In genomic region chr5:74205745-74206570, GRCh38 we compare ENCODE assay signal across 15 cellular contexts.
A peak's percentile ranks its signal among the peaks of the same experiment; 100 is the strongest.
DNase-seq lines count a peak whose midpoint lies in the region; ATAC-seq, FAIRE-seq and TF ChIP-seq lines count a peak whose summit lies in the region.
"Had no signal": no experiment of that assay in that cellular context is flagged by ENCODE, and none has a peak within 500 bp of the region (broad histone marks: within the 10 kb centered on the region; RNA-seq: fewer than 3 reads in every experiment).

No MANE protein-coding gene starts in this region.

- SMC1A ChIA-PET in GM12878 (lab: Charles Lee; ENCODE audit: uncharacterized antibody, unreplicated experiment), result interaction anchor here (0.7 to 1.1 kb wide), 3 partner anchors 13 to 123 kb away, joined by 3 to 4 read pairs (median 3); no protein-coding TSS in a partner anchor

- intact Hi-C loops in GM12878 (cut with micrococcal nuclease; ENCODE audit: unreplicated experiment), result no loop called here

- no peaks in the 10 kb centered on the region for H3K4me1 Mint-ChIP-seq in T-helper 17 cell

- H3K9ac ChIP-seq in GM12878 (ENCODE audit: control insufficient read depth, insufficient read depth, low read length), result no peak overlapping the region

- peaks cover 28% of the 10 kb centered on the region for H3K27me3 Mint-ChIP-seq in T-helper 17 cell
- H3K27me3 Mint-ChIP-seq: type B pancreatic cell had no signal

- H3K4me3 ChIP-seq in HEK293 (ENCODE audit: low read depth, low read length) (no peak overlapping the region), GM12878 (no peak overlapping the region)
- H3K4me3 ChIP-seq: left ventricle myocardium inferior had no signal

- POLR2A ChIA-PET in HEK293 (lab: Yijun Ruan, JAX), result interaction anchor here (1.1 to 1.5 kb wide), 2 partner anchors 16 to 434 kb away, joined by 3 to 5 read pairs; partner anchors contain the start of gene ENC1
- POLR2A ChIA-PET in GM12878 (lab: Charles Lee), result no interaction called here

- H3K4me1 ChIP-seq in HEK293 (ENCODE audit: control insufficient read depth, insufficient read depth, low read length) (peaks cover 21% of the 10 kb centered on the region), GM12878 (ENCODE audit: control insufficient read depth, insufficient read depth, low read length) (peaks cover 17% of the 10 kb centered on the region)

- H3K27ac ChIP-seq in HEK293 (ENCODE audit: extremely low read depth, low read depth, low read length), result peak overlapping the region; percentile 57; the same call in 1 of the 2 replicates
- no peak overlapping the region for H3K27ac ChIP-seq in GM12878 (ENCODE audit: control insufficient read depth, insufficient read depth)
- H3K27ac ChIP-seq: C4-2B, left ventricle myocardium inferior had no signal

- no peaks in the 10 kb centered on the region for H4K20me1 ChIP-seq in GM12878 (ENCODE audit: control insufficient read depth, insufficient read depth)

- RAD21 ChIA-PET in GM12878 (lab: Charles Lee; ENCODE audit: unreplicated experiment), result interaction anchor here (1.2 to 1.5 kb wide), 2 partner anchors 11 to 437 kb away, joined by 3 to 5 read pairs; no protein-coding TSS in a partner anchor

- H3K9me3 ChIP-seq in HEK293 (ENCODE audit: control insufficient read depth, insufficient read depth, low read depth, low read length) (no peaks in the 10 kb centered on the region), GM12878 (replicated peaks; ENCODE audit: control insufficient read depth, insufficient read depth, low read length) (no peaks in the 10 kb centered on the region; the same call in 2 of the 3 replicates), T-helper 17 cell (ENCODE audit: control insufficient read depth, low read length, poor library complexity, severe bottlenecking) (no peaks in the 10 kb centered on the region)
- H3K9me3 ChIP-seq: left ventricle myocardium inferior had no signal

- H3K36me3 ChIP-seq in HEK293 (ENCODE audit: control insufficient read depth in 2 of 2, insufficient read depth in 1 of 2, low read length in 2 of 2), result no peaks in the 10 kb centered on the region
- H3K36me3 ChIP-seq in GM12878 (ENCODE audit: control insufficient read depth in 2 of 2, insufficient read depth in 2 of 2, low read length in 1 of 2), result no peaks in the 10 kb centered on the region
- H3K36me3 ChIP-seq: left ventricle myocardium inferior had no signal

- H3K4me2 ChIP-seq in GM12878 (ENCODE audit: control insufficient read depth, insufficient read depth), result no peak overlapping the region

- TF ChIP-seq POLR2A in GM12878 (IDR thresholded peaks at IDR 0.05; ENCODE audit: low read depth, low read length), result no peak

- CTCF ChIA-PET in HEK293 (lab: Yijun Ruan, JAX) (interaction anchor here (0.6 to 1.2 kb wide), 3 partner anchors 12 to 434 kb away, joined by 3 to 4 read pairs (median 4); no protein-coding TSS in a partner anchor), GM12878 (lab: Yijun Ruan, JAX) (interaction anchor here (0.6 to 2.2 kb wide), 3 partner anchors 12 to 436 kb away, joined by 3 to 8 read pairs (median 3); no protein-coding TSS in a partner anchor)

- no peaks in the 10 kb centered on the region for H3K79me2 ChIP-seq in GM12878 (ENCODE audit: control insufficient read depth, insufficient read depth, low read length)

- H3K27ac Mint-ChIP-seq in T-helper 17 cell, result no peak overlapping the region
- H3K27ac Mint-ChIP-seq: activated CD4-positive, alpha-beta memory T cell treated with anti-CD3 and anti-CD28 coated beads, Interleukin-2, amount 10 ng/mL, durations not matched to agents 7 days and 5 days; activated T-helper 1 cell treated with anti-CD3 and anti-CD28 coated beads, Interleukin-12 subunit alpha, Interleukin-12 subunit beta, Interleukin-2, Interleukin-4 antibody, amounts not matched to agents 30 ng/mL and 10 ng/mL and 1 ng/mL, durations not matched to agents 14 hours and 24 hours and 36 hours; naive thymus-derived CD4-positive, alpha-beta T cell had no signal

- BruUV-seq in GM12878 (replicated peaks; lab: Mats Ljungman, UMichigan), result no TSS peak

- FAIRE-seq in GM12878 (lab: Jason Lieb, UNC), result no peak
- FAIRE-seq: TTC549 had no signal

- H3K36me3 Mint-ChIP-seq in T-helper 17 cell (ENCODE audit: low read depth), result no peaks in the 10 kb centered on the region
- H3K36me3 Mint-ChIP-seq: naive thymus-derived CD4-positive, alpha-beta T cell; type B pancreatic cell had no signal

- in situ Hi-C loops in GM12878 (cut with MboI), result no loop called here

- no peaks in the 10 kb centered on the region for H3K27me3 ChIP-seq in GM12878 (replicated peaks in 1 of 2; ENCODE audit: control insufficient read depth in 2 of 2, insufficient read depth in 2 of 2, low read length in 1 of 2)

- TF ChIP-seq CTCF in HEK293 (tag by site-specific recombination; IDR thresholded peaks at IDR 0.05) (no peak), GM12878 (IDR thresholded peaks at IDR 0.05 in 2 of 3, conservative IDR thresholded peaks at IDR 0.05 in 1 of 3; ENCODE audit: control insufficient read depth in 2 of 3, extremely low read depth in 1 of 3, insufficient read depth in 1 of 3, low read depth in 3 of 3, low read length in 3 of 3) (no peak), omental fat pad (IDR thresholded peaks at IDR 0.05) (no peak)

- no peak for TF ChIP-seq EP300 in GM12878 (IDR thresholded peaks at IDR 0.05; ENCODE audit: borderline replicate concordance in 1 of 2, control insufficient read depth in 1 of 2, low read depth in 2 of 2, low read length in 2 of 2)

- H3K4me3 Mint-ChIP-seq in T-helper 17 cell, result no peak overlapping the region
- H3K4me3 Mint-ChIP-seq: activated CD4-positive, alpha-beta memory T cell treated with anti-CD3 and anti-CD28 coated beads, Interleukin-2, amount 10 ng/mL, durations not matched to agents 7 days and 5 days; activated T-helper 1 cell treated with anti-CD3 and anti-CD28 coated beads, Interleukin-12 subunit alpha, Interleukin-12 subunit beta, Interleukin-2, Interleukin-4 antibody, amounts not matched to agents 30 ng/mL and 10 ng/mL and 1 ng/mL, durations not matched to agents 14 hours and 24 hours and 36 hours; naive thymus-derived CD4-positive, alpha-beta T cell; type B pancreatic cell had no signal

- TF ChIP-seq RAD21 in GM12878 (IDR thresholded peaks at IDR 0.05; ENCODE audit: insufficient read depth, low read depth, low read length), result no peak

- DNase-seq in NCI-H1436 treated with DMSO at 0.1 percent for 48 hours (lab: John Stamatoyannopoulos, UW), result peak; percentile 41
- DNase-seq in GM12878 (ENCODE audit: low read depth, low spot score), result no peak
- DNase-seq in omental fat pad (ENCODE audit: low spot score), result no peak
- no peak for DNase-seq in T-helper 17 cell
- DNase-seq: activated CD4-positive, alpha-beta memory T cell treated with anti-CD3 and anti-CD28 coated beads, Interleukin-2, amount 10 ng/mL, durations not matched to agents 7 days and 5 days; naive thymus-derived CD4-positive, alpha-beta T cell; stimulated activated CD4-positive, alpha-beta T cell treated with anti-CD3 and anti-CD28 coated beads, Interleukin-4, amount 100 ng/mL, for 24 hours had no signal

- ATAC-seq in GM12878 (no peak), omental fat pad (ENCODE audit: low FRiP score) (peak; percentile 24), HG02759 (IDR thresholded peaks at IDR 0.05; ENCODE audit: unreplicated experiment) (no peak), T-helper 17 cell (no peak)
- ATAC-seq in activated CD4-positive, CD25-positive, alpha-beta regulatory T cell treated with anti-CD3 and anti-CD28 coated beads, Interleukin-2, amount 50 U/mL, for 24 hours, result no peak
- ATAC-seq: naive thymus-derived CD4-positive, alpha-beta T cell had no signal

- WGBS in GM12878 (ENCODE audit: insufficient coverage, insufficient replicate concordance, low lambda C conversion rate, missing lambda C conversion rate), result 32% methylated on average over 6 of the region's 6 CpGs

- H2AFZ ChIP-seq in GM12878 (ENCODE audit: control insufficient read depth, low read depth, low read length), result no peak overlapping the region

TF ChIP-seq in HEK293, 187 proteins besides CTCF, POLR2A, EP300 and RAD21 (continues in another document):
- TF ChIP-seq ZNF133 (tag by site-specific recombination; IDR thresholded peaks at IDR 0.05) (no peak), PRDM1 (tag by site-specific recombination; IDR thresholded peaks at IDR 0.05) (peak; percentile 11; the same call in 1 of the 2 replicates), ZNF132 (tag by site-specific recombination; IDR thresholded peaks at IDR 0.05; ENCODE audit: borderline replicate concordance) (no peak), ZNF596 (tag by site-specific recombination; IDR thresholded peaks at IDR 0.05) (peak; percentile 15; the same call in 1 of the 2 replicates), ZNF449 (tag by site-specific recombination; IDR thresholded peaks at IDR 0.05) (peak; percentile 81; the same call in 1 of the 2 replicates)

TF ChIP-seq in GM12878, 131 proteins besides CTCF, POLR2A, EP300 and RAD21 (continues in another document):
- TF ChIP-seq TARDBP (IDR thresholded peaks at IDR 0.05; ENCODE audit: borderline replicate concordance) (no peak), IKZF1 (conservative IDR thresholded peaks at IDR 0.05) (0 out of 2 replicates have a peak, but pooled peaks have one; percentile 20)
- TF ChIP-seq, protein P1, sequence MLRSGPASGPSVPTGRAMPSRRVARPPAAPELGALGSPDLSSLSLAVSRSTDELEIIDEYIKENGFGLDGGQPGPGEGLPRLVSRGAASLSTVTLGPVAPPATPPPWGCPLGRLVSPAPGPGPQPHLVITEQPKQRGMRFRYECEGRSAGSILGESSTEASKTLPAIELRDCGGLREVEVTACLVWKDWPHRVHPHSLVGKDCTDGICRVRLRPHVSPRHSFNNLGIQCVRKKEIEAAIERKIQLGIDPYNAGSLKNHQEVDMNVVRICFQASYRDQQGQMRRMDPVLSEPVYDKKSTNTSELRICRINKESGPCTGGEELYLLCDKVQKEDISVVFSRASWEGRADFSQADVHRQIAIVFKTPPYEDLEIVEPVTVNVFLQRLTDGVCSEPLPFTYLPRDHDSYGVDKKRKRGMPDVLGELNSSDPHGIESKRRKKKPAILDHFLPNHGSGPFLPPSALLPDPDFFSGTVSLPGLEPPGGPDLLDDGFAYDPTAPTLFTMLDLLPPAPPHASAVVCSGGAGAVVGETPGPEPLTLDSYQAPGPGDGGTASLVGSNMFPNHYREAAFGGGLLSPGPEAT (IDR thresholded peaks at IDR 0.05; ENCODE audit: low read depth), result 0 out of 2 replicates have a peak, but pooled peaks have one; percentile 13
